1 cellular context compared by ENCODE assay signal in genomic region chrX:84363674-84364073, GRCh38.
TF ChIP-seq lines count a peak whose summit lies in the region.

No MANE protein-coding gene starts in this region.

TF ChIP-seq in HepG2, 621 proteins besides CTCF, POLR2A, EP300 and RAD21 (continued from another document):
- TF ChIP-seq HDAC2 (CRISPR knock-in tag; IDR thresholded peaks at IDR 0.05) (no peak), XRCC5 (optimal IDR thresholded peaks at IDR 0.05; ENCODE audit: low read length) (no peak), ZNF629 (CRISPR knock-in tag; conservative IDR thresholded peaks at IDR 0.05) (no peak), ZHX2 (IDR thresholded peaks at IDR 0.05; ENCODE audit: low read depth) (no peak), ZHX2 (CRISPR knock-in tag; IDR thresholded peaks at IDR 0.05; ENCODE audit: borderline replicate concordance) (no peak), SNAPC5 (CRISPR knock-in tag; IDR thresholded peaks at IDR 0.05; ENCODE audit: borderline replicate concordance) (no peak), POLR2AphosphoS2 (IDR thresholded peaks at IDR 0.05; ENCODE audit: low read depth, low read length) (no peak), ZNF788 (CRISPR knock-in tag; IDR thresholded peaks at IDR 0.05; ENCODE audit: borderline replicate concordance) (no peak), CEBPG (CRISPR knock-in tag; IDR thresholded peaks at IDR 0.05) (no peak), HIVEP1 (CRISPR knock-in tag; IDR thresholded peaks at IDR 0.05) (no peak)
